In genomic region chr9:21800931-21801682, GRCh38 we compare ENCODE assay signal across 10 cellular contexts. TPM values are rescaled to one million over a fixed set of nuclear protein-coding genes. Genes with fewer than 3 reads are reported as not detected.
DNase-seq lines count a peak whose midpoint lies in the region; ATAC-seq and TF ChIP-seq lines count a peak whose summit lies in the region.
"Had no signal": no experiment of that assay in that cellular context is flagged by ENCODE, and none has a peak within 500 bp of the region (broad histone marks: within the 10 kb centered on the region; RNA-seq: fewer than 3 reads in every experiment).

No MANE protein-coding gene starts in this region.

- intact Hi-C loops in cardiac septum (cut with DNase I): loop anchor here (5.0 kb wide), 1 partner anchor 469 kb away; no protein-coding TSS in a partner anchor
- intact Hi-C loops in vagina (cut with DNase I): loop anchor here (10.0 kb wide), 1 partner anchor 466 kb away; the partner anchor contains the start of gene KLHL9

- TF ChIP-seq CTCF in right atrium auricular region (IDR thresholded peaks at IDR 0.05): no peak
- TF ChIP-seq CTCF in vagina (IDR thresholded peaks at IDR 0.05): no peak

- H3K4me1 Mint-ChIP-seq in central memory CD8-positive, alpha-beta T cell: peaks cover 43% of the 10 kb centered on the region

- ATAC-seq in central memory CD8-positive, alpha-beta T cell (replicated peaks; ENCODE audit: extremely low read depth, poor library complexity, severe bottlenecking): no peak

- peak overlapping the region; percentile 98 for H3K4me3 Mint-ChIP-seq in central memory CD8-positive, alpha-beta T cell

- H3K4me1 ChIP-seq in right atrium auricular region: peaks cover 0 to 27% of the 10 kb centered on the region in 2 donors
- peaks cover 10 to 22% of the 10 kb centered on the region in 2 donors for H3K4me1 ChIP-seq in muscle layer of duodenum (ENCODE audit: control insufficient read depth in 1 of 2, insufficient read depth in 2 of 2, low read length in 2 of 2)
- peaks cover 35% of the 10 kb centered on the region for H3K4me1 ChIP-seq in vagina

- H3K9me3 ChIP-seq in right atrium auricular region (no peaks in the 10 kb centered on the region), muscle layer of duodenum (ENCODE audit: control insufficient read depth in 1 of 2, low read length in 2 of 2) (no peaks in the 10 kb centered on the region), vagina (no peaks in the 10 kb centered on the region)

- no peaks in the 10 kb centered on the region for H3K36me3 ChIP-seq in right atrium auricular region
- peaks cover 0 to 4% of the 10 kb centered on the region in 2 donors for H3K36me3 ChIP-seq in muscle layer of duodenum (ENCODE audit: control insufficient read depth in 1 of 2, insufficient read depth in 2 of 2, low read length in 2 of 2)
- no peaks in the 10 kb centered on the region for H3K36me3 ChIP-seq in vagina

- peak overlapping the region; percentile 85 to 88 for H3K27ac ChIP-seq in right atrium auricular region
- peak overlapping the region; percentile 83 for H3K27ac ChIP-seq in muscle layer of duodenum (ENCODE audit: low read length)
- peak overlapping the region; percentile 85 for H3K27ac ChIP-seq in vagina

- peaks cover 8% of the 10 kb centered on the region for H3K36me3 Mint-ChIP-seq in central memory CD8-positive, alpha-beta T cell (ENCODE audit: insufficient read depth)

- DNase-seq in right atrium auricular region (ENCODE audit: low spot score) (no peak), cardiac septum (ENCODE audit: low spot score) (no peak), vagina (ENCODE audit: extremely low spot score in 2 of 2) (no peak), NCI-H446 (lab: John Stamatoyannopoulos, UW) (no peak), NCI-H524 (lab: John Stamatoyannopoulos, UW) (no peak)
- no peak for DNase-seq in central memory CD8-positive, alpha-beta T cell (ENCODE audit: low spot score in 2 of 2)
- DNase-seq in stimulated activated CD4-positive, alpha-beta T cell treated with anti-CD3 and anti-CD28 coated beads, Interleukin-15, amount 100 ng/mL, for 24 hours: no peak
- DNase-seq: NCI-H2171 treated with DMSO at 0.1 percent for 48 hours had no signal

- H3K4me3 ChIP-seq in right atrium auricular region (peak overlapping the region; percentile 65 to 87), muscle layer of duodenum (ENCODE audit: low read depth in 1 of 2, low read length in 2 of 2) (peak overlapping the region; percentile 80 to 83), vagina (peak overlapping the region; percentile 69 to 86)

- peaks cover 36% of the 10 kb centered on the region for H3K27me3 Mint-ChIP-seq in central memory CD8-positive, alpha-beta T cell

- no peak overlapping the region for H3K27ac Mint-ChIP-seq in central memory CD8-positive, alpha-beta T cell (ENCODE audit: low read depth)

- no peak for TF ChIP-seq POLR2A in vagina (IDR thresholded peaks at IDR 0.05)

- H3K27me3 ChIP-seq in right atrium auricular region (no peaks in the 10 kb centered on the region), muscle layer of duodenum (ENCODE audit: low read depth, low read length) (no peaks in the 10 kb centered on the region), vagina (no peaks in the 10 kb centered on the region)

- H3K9me3 Mint-ChIP-seq in central memory CD8-positive, alpha-beta T cell: no peaks in the 10 kb centered on the region
- H3K9me3 Mint-ChIP-seq: activated naive CD4-positive, alpha-beta T cell treated with anti-CD3 and anti-CD28 coated beads, Interleukin-2, amount 50 U/mL, for 72 hours had no signal

RNA-seq across cellular contexts. Expression of gene MTAP, which starts 1.3 kb away (rescaled TPM):
- total RNA-seq in right atrium auricular region: 10 to 100 TPM in 1 of 2 donors, 1 to 10 TPM in 1; 9.1 to 10.3 TPM
- total RNA-seq in cardiac septum: 13.0 TPM
- 19.9 TPM for total RNA-seq in vagina
